ENCODE assay signal across 8 cellular contexts in the genomic region with DNA sequence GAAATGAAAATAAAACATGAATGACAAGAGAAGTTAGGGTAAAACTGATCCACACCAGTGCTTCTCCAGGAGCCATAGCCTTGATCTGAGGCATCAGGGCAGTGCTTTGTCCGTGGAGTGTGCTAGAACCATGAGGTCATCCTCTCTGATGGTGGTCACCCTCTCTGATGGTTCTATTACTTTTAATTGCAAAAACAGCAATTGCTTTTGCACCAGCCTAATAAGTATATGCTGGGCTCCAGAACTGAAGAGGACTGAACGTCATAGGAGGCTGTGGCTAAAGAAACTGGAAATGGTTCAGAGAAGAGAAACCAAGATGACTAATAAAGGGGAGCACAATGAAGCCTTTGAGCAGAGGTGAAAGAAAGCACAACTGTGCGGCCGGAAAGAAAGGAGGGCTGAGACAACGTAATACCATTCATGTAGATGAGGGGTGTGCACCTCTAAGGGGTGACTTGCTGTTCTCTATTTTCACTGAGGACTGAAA. TPM values are rescaled to one million over a fixed set of nuclear protein-coding genes. Genes with fewer than 3 reads are reported as not detected.
DNase-seq lines count a peak whose midpoint lies in the region; ATAC-seq, FAIRE-seq and TF ChIP-seq lines count a peak whose summit lies in the region.

No MANE protein-coding gene starts in this region.

- peaks cover 17% of the 10 kb centered on the region for H3K4me1 Mint-ChIP-seq in nephron progenitor cell

- in situ Hi-C loops in astrocyte of the spinal cord (cut with HindIII; ENCODE audit: low sequenced_read_pairs) = no loop called here

- no peak overlapping the region for H2AFZ ChIP-seq in PC-9

- 55 to 64% methylated on average over 5 of the region's 5 CpGs for WGBS in pancreas, 2 donors

- peaks cover 9% of the 10 kb centered on the region for H3K27me3 Mint-ChIP-seq in nephron progenitor cell (ENCODE audit: low read depth, poor library complexity)

- H3K79me2 ChIP-seq in PC-9 (ENCODE audit: low read depth) = no peaks in the 10 kb centered on the region

- H3K27ac ChIP-seq in PC-9 (peak overlapping the region; percentile 60), pancreas (no peak overlapping the region)

- intact Hi-C loops in PC-9 (cut with micrococcal nuclease; ENCODE audit: unreplicated experiment) (no loop called here), pancreas (cut with DNase I) (no loop called here)

- no peaks in the 10 kb centered on the region for H4K20me1 ChIP-seq in PC-9 (ENCODE audit: insufficient read depth)

- TF ChIP-seq CTCF in PC-9 (conservative IDR thresholded peaks at IDR 0.05) (no peak), astrocyte of the spinal cord (IDR thresholded peaks at IDR 0.05; ENCODE audit: low read depth, low read length) (no peak), pancreas (IDR thresholded peaks at IDR 0.05) (no peak), nephron progenitor cell (IDR thresholded peaks at IDR 0.05) (no peak)

- DNase-seq in PC-9 (peak; percentile 35 to 54), astrocyte of the spinal cord (ENCODE audit: low read depth, low spot score) (peak; percentile 96), pancreas (no peak), NCI-H774 (lab: John Stamatoyannopoulos, UW) (no peak), OCI-M1 (lab: John Stamatoyannopoulos, UW) (no peak), nephron progenitor cell (no peak)

- H3K4me2 ChIP-seq in PC-9 = peak overlapping the region; percentile 58

- H3K27ac Mint-ChIP-seq in nephron progenitor cell = no peak overlapping the region

- H3K27me3 ChIP-seq in PC-9 (ENCODE audit: insufficient read depth, low read depth) (no peaks in the 10 kb centered on the region), pancreas (no peaks in the 10 kb centered on the region)

- no peak for FAIRE-seq in pancreas (lab: Jason Lieb, UNC)

- H3K36me3 ChIP-seq in PC-9 (ENCODE audit: low read depth) (no peaks in the 10 kb centered on the region), pancreas (no peaks in the 10 kb centered on the region)

- H3K36me3 Mint-ChIP-seq in nephron progenitor cell (ENCODE audit: low read depth) = no peaks in the 10 kb centered on the region

- ATAC-seq in GM18511 (IDR thresholded peaks at IDR 0.05; ENCODE audit: unreplicated experiment) = peak; percentile 99
- peak; percentile 98 for ATAC-seq in HG02623 (IDR thresholded peaks at IDR 0.05; ENCODE audit: unreplicated experiment)
- peak in 3 of 4 donors; percentile 60 to 76 (median 71) for ATAC-seq in pancreas

- H3K4me3 Mint-ChIP-seq in nephron progenitor cell = no peak overlapping the region

- no peaks in the 10 kb centered on the region for H3K9me3 Mint-ChIP-seq in nephron progenitor cell

- CTCF ChIA-PET in PC-9 (lab: Charles Lee) = no interaction called here

- no peaks in the 10 kb centered on the region for H3K9me3 ChIP-seq in PC-9 (ENCODE audit: insufficient read depth, low read depth)
- H3K9me3 ChIP-seq in pancreas = no peaks in the 10 kb centered on the region

- H3K9me2 ChIP-seq in PC-9 (ENCODE audit: insufficient read depth) = no peaks in the 10 kb centered on the region

- no peak overlapping the region for H3K4me3 ChIP-seq in PC-9
- H3K4me3 ChIP-seq in astrocyte of the spinal cord (ENCODE audit: low read depth, low read length) = no peak overlapping the region
- no peak overlapping the region for H3K4me3 ChIP-seq in pancreas

- BruUV-seq in PC-9 (replicated peaks; lab: Mats Ljungman, UMichigan) = no TSS peak

- no peaks in the 10 kb centered on the region; the same call in 1 of the 2 replicates for H3F3A ChIP-seq in PC-9 (ENCODE audit: insufficient read depth, low read depth)

- H3K4me1 ChIP-seq in PC-9 (replicated peaks; ENCODE audit: insufficient read depth) (0 out of 2 replicates have a peak, but pooled peaks cover 7% of the 10 kb centered on the region), pancreas (no peaks in the 10 kb centered on the region)

- POLR2A ChIA-PET in PC-9 (lab: Charles Lee; ENCODE audit: unreplicated experiment) = no interaction called here

RNA-seq across cellular contexts. Expression of a gene that starts 17.0 kb away (rescaled TPM):
- total RNA-seq in PC-9 (2021) = 19.7 and 34.5 TPM in 2 replicates
- 1 to 10 TPM in 2 of 6 donors, under 1 TPM in 4; 0.05 to 3.3 (median 0.72) TPM for total RNA-seq in pancreas
- under 1 TPM; 0.12 to 0.15 TPM for polyA plus RNA-seq in pancreas

Comparison
In these comparisons a context has a peak if more than half of its experiments do, and no peak if none do; other contexts are left out.
1. DNase-seq: peak in PC-9 (2 of 2) and astrocyte of the spinal cord (single experiment); none in pancreas (0 of 6), NCI-H774 (single experiment), OCI-M1 (single experiment) and nephron progenitor cell (single experiment).
2. Peak in every context shown above with its lines, with median percentiles within 50 percentile points of each other: ATAC-seq.